8 cellular contexts compared by ENCODE assay signal in genomic region chr22:42960873-42961690, GRCh38. TPM values are rescaled to one million over a fixed set of nuclear protein-coding genes. Genes with fewer than 3 reads are reported as not detected.
A peak's percentile ranks its signal among the peaks of the same experiment; 100 is the strongest.
DNase-seq lines count a peak whose midpoint lies in the region; ATAC-seq, FAIRE-seq and TF ChIP-seq lines count a peak whose summit lies in the region.
"Not testable (repeated sequence)": the region's sequence is repeated elsewhere in the genome, so short reads cannot be mapped to it uniquely, and the experiment has no call there.

No MANE protein-coding gene starts in this region.

- H3K4me3 Mint-ChIP-seq in naive thymus-derived CD4-positive, alpha-beta T cell: peak overlapping the region in 5 of 10 donors; percentile 2 to 72 (median 12)

- not testable (repeated sequence) for H3K27me3 ChIP-seq in RWPE2 (ENCODE audit: insufficient read depth, poor library complexity, severe bottlenecking); ascending aorta; endothelial cell of umbilical vein (ENCODE audit: control insufficient read depth in 2 of 2, insufficient read depth in 2 of 2, low read length in 2 of 2); left lung; naive thymus-derived CD4-positive, alpha-beta T cell (ENCODE audit: control insufficient read depth in 2 of 2, insufficient read depth in 2 of 2, low read length in 2 of 2); sigmoid colon; upper lobe of right lung

- intact Hi-C loops in ascending aorta (cut with DNase I); left lung (cut with DNase I); upper lobe of right lung (cut with DNase I): not testable (repeated sequence)
- intact Hi-C loops in endothelial cell of umbilical vein (cut with micrococcal nuclease) (loop anchor here (2.0 kb wide), 1 partner anchor 42 kb away; no protein-coding TSS in a partner anchor), sigmoid colon (cut with DNase I) (loop anchor here (5.0 to 10.0 kb wide), 2 partner anchors 34 to 54 kb away; partner anchors contain the start of gene PACSIN2)
- intact Hi-C loops in naive thymus-derived CD4-positive, alpha-beta T cell (cut with micrococcal nuclease): loop anchor here in 1 of 2 donors (5.0 kb wide), 1 partner anchor 56 kb away; the partner anchor contains the start of gene PACSIN2

- H3K36me3 Mint-ChIP-seq in naive thymus-derived CD4-positive, alpha-beta T cell: peaks cover 0 to 19% (median 6%) of the 10 kb centered on the region in 5 donors

- BruUV-seq in endothelial cell of umbilical vein (replicated peaks; lab: Mats Ljungman, UMichigan): not testable (repeated sequence)

- peak overlapping the region in 8 of 9 donors; percentile 45 to 89 (median 64) for H3K27ac Mint-ChIP-seq in naive thymus-derived CD4-positive, alpha-beta T cell

- H3K9me3 ChIP-seq in RWPE2 (ENCODE audit: severe bottlenecking); ascending aorta; endothelial cell of umbilical vein (replicated peaks; ENCODE audit: control insufficient read depth, insufficient read depth, low read length); left lung; naive thymus-derived CD4-positive, alpha-beta T cell (ENCODE audit: control insufficient read depth in 2 of 3, low read length in 3 of 3); sigmoid colon; upper lobe of right lung: not testable (repeated sequence)

- H3K27ac ChIP-seq in RWPE2 (ENCODE audit: poor library complexity, severe bottlenecking) (peak overlapping the region; percentile 70), ascending aorta (peak overlapping the region; percentile 35 to 57), endothelial cell of umbilical vein (ENCODE audit: insufficient read depth, low read depth, low read length) (peak overlapping the region; percentile 87), left lung (peak overlapping the region; percentile 75 to 79), sigmoid colon (peak overlapping the region; percentile 53 to 76 (median 73)), upper lobe of right lung (peak overlapping the region; percentile 76)
- H3K27ac ChIP-seq in naive thymus-derived CD4-positive, alpha-beta T cell (ENCODE audit: low read depth, low read length): not testable (repeated sequence)

- not testable (repeated sequence) for H2AFZ ChIP-seq in endothelial cell of umbilical vein (ENCODE audit: low read depth, low read length)

- WGBS in sigmoid colon, 2 donors: 80 to 90% methylated on average over 9 of the region's 9 CpGs

- peak; percentile 33 for FAIRE-seq in GM12892 (lab: Jason Lieb, UNC)
- not testable (repeated sequence) for FAIRE-seq in endothelial cell of umbilical vein (lab: Jason Lieb, UNC)

- TF ChIP-seq EP300 in sigmoid colon (IDR thresholded peaks at IDR 0.05): not testable (repeated sequence)

- peaks cover 31% of the 10 kb centered on the region for H3K79me2 ChIP-seq in endothelial cell of umbilical vein (ENCODE audit: control insufficient read depth, insufficient read depth, low read length)

- peaks cover 16% of the 10 kb centered on the region for H3K36me3 ChIP-seq in RWPE2 (ENCODE audit: low read depth)
- H3K36me3 ChIP-seq in ascending aorta: peaks cover 0 to 17% of the 10 kb centered on the region in 2 donors
- not testable (repeated sequence) for H3K36me3 ChIP-seq in endothelial cell of umbilical vein (ENCODE audit: control insufficient read depth in 2 of 2, extremely low read depth in 1 of 2, insufficient read depth in 2 of 2, low read length in 2 of 2); left lung; naive thymus-derived CD4-positive, alpha-beta T cell (ENCODE audit: control insufficient read depth in 2 of 3, insufficient read depth in 3 of 3, low read length in 3 of 3); sigmoid colon; upper lobe of right lung

- POLR2A ChIA-PET in endothelial cell of umbilical vein (lab: Charles Lee): interaction anchor here (0.7 kb wide), 1 partner anchor 23 kb away, joined by 4 read pairs; no protein-coding TSS in a partner anchor
- POLR2A ChIA-PET in naive thymus-derived CD4-positive, alpha-beta T cell (lab: Charles Lee): not testable (repeated sequence)

- dilution Hi-C loops in endothelial cell of umbilical vein (cut with MboI; ENCODE audit: extremely low pct_ligation_motif_present, low sequenced_read_pairs): not testable (repeated sequence)

- H3K4me1 Mint-ChIP-seq in naive thymus-derived CD4-positive, alpha-beta T cell: peaks cover 43 to 85% (median 77%) of the 10 kb centered on the region in 7 donors

- not testable (repeated sequence) for ATAC-seq in RWPE2 (ENCODE audit: low read depth); naive thymus-derived CD4-positive, alpha-beta T cell
- ATAC-seq in left lung (peak; percentile 19), upper lobe of right lung (peak; percentile 33)

- H3K9ac ChIP-seq in endothelial cell of umbilical vein (replicated peaks; ENCODE audit: extremely low read depth, insufficient read depth, low read length): peak overlapping the region; percentile 78

- CTCF ChIA-PET in endothelial cell of umbilical vein (lab: Charles Lee): interaction anchor here (1.1 to 2.0 kb wide), 4 partner anchors 17 to 191 kb away, joined by 3 to 10 read pairs (median 7); no protein-coding TSS in a partner anchor
- CTCF ChIA-PET in naive thymus-derived CD4-positive, alpha-beta T cell (lab: Charles Lee): not testable (repeated sequence)

- DNase-seq in GM12892 (ENCODE audit: insufficient read length); RWPE2 (ENCODE audit: low spot score); ascending aorta (ENCODE audit: low spot score in 2 of 2); left lung; naive thymus-derived CD4-positive, alpha-beta T cell; sigmoid colon; upper lobe of right lung: not testable (repeated sequence)
- DNase-seq in endothelial cell of umbilical vein (ENCODE audit: low read depth, low spot score): peak; percentile 37

- H3K27me3 Mint-ChIP-seq in naive thymus-derived CD4-positive, alpha-beta T cell: not testable (repeated sequence)

- TF ChIP-seq CTCF in RWPE2 (IDR thresholded peaks at IDR 0.05; ENCODE audit: poor library complexity, severe bottlenecking); ascending aorta (IDR thresholded peaks at IDR 0.05); endothelial cell of umbilical vein (IDR thresholded peaks at IDR 0.05; ENCODE audit: extremely low read depth in 1 of 2, insufficient read depth in 1 of 2, low read depth in 1 of 2, low read length in 2 of 2); left lung (IDR thresholded peaks at IDR 0.05); sigmoid colon (IDR thresholded peaks at IDR 0.05); upper lobe of right lung (IDR thresholded peaks at IDR 0.05): not testable (repeated sequence)

- TF ChIP-seq POLR2A in GM12892 (IDR thresholded peaks at IDR 0.05; ENCODE audit: low read depth, low read length); endothelial cell of umbilical vein (IDR thresholded peaks at IDR 0.05; ENCODE audit: low read depth, low read length); sigmoid colon (IDR thresholded peaks at IDR 0.05): not testable (repeated sequence)

- H3K4me1 ChIP-seq in RWPE2 (ENCODE audit: insufficient read depth, poor library complexity, severe bottlenecking) (peaks cover 55% of the 10 kb centered on the region), ascending aorta (peaks cover 9 to 49% of the 10 kb centered on the region in 2 donors), endothelial cell of umbilical vein (ENCODE audit: control insufficient read depth, extremely low read depth, insufficient read depth, low read length) (peaks cover 35% of the 10 kb centered on the region), left lung (peaks cover 22 to 89% of the 10 kb centered on the region in 2 donors), sigmoid colon (peaks cover 0 to 86% (median 72%) of the 10 kb centered on the region in 4 donors), upper lobe of right lung (peaks cover 64% of the 10 kb centered on the region)
- peaks cover 0 to 23% of the 10 kb centered on the region in 2 donors for H3K4me1 ChIP-seq in naive thymus-derived CD4-positive, alpha-beta T cell (ENCODE audit: control insufficient read depth in 2 of 2, insufficient read depth in 2 of 2, low read length in 2 of 2)

- H3K9me3 Mint-ChIP-seq in naive thymus-derived CD4-positive, alpha-beta T cell: not testable (repeated sequence)

- not testable (repeated sequence) for H3K4me3 ChIP-seq in RWPE2 (ENCODE audit: severe bottlenecking); ascending aorta; endothelial cell of umbilical vein (replicated peaks in 1 of 3; ENCODE audit: insufficient read depth in 1 of 3, low read depth in 1 of 3, low read length in 3 of 3); left lung; naive thymus-derived CD4-positive, alpha-beta T cell (ENCODE audit: low read length); sigmoid colon; upper lobe of right lung

- peak overlapping the region; percentile 80 for H3K4me2 ChIP-seq in endothelial cell of umbilical vein (ENCODE audit: insufficient read depth, low read length)

- H3K9me1 ChIP-seq in endothelial cell of umbilical vein (replicated peaks; ENCODE audit: control insufficient read depth, extremely low read depth, insufficient read depth, low read length): not testable (repeated sequence)

- not testable (repeated sequence) for H4K20me1 ChIP-seq in endothelial cell of umbilical vein (replicated peaks; ENCODE audit: control insufficient read depth, extremely low read depth, insufficient read depth, low read length)

RNA-seq across cellular contexts. Expression of gene PACSIN2, which starts 53.9 kb away (rescaled TPM):
- polyA plus RNA-seq in GM12892 (2012; ENCODE audit: missing spikeins): 32.2 TPM
- total RNA-seq in ascending aorta (95.5 TPM), endothelial cell of umbilical vein (63.9 and 64.5 TPM in 2 replicates), left lung (100 to 1,000 TPM; 119 to 149 TPM), sigmoid colon (10 to 100 TPM; 44.2 to 52.3 (median 48.3) TPM), upper lobe of right lung (128 TPM)
- polyA plus RNA-seq in endothelial cell of umbilical vein (37.7 and 46.2 TPM in 2 replicates), sigmoid colon (100 to 1,000 TPM in 1 of 3 donors, 10 to 100 TPM in 2; 75.1 to 126 (median 91.4) TPM)
- polyA plus RNA-seq in endothelial cell of umbilical vein (2011; cell fraction: cytosol; rRNA removed): 51.2 and 52.3 TPM in 2 replicates
- polyA plus RNA-seq in endothelial cell of umbilical vein (2011; cell fraction: nucleus; rRNA removed): 43.0 and 55.9 TPM in 2 replicates
- 35.2 and 38.2 TPM in 2 replicates for polyA plus RNA-seq in endothelial cell of umbilical vein (2012)
- 32.5 and 34.4 TPM in 2 replicates for polyA minus RNA-seq in endothelial cell of umbilical vein
- polyA minus RNA-seq in endothelial cell of umbilical vein (2011; cell fraction: cytosol; rRNA and poly(A)+ RNA removed): 12.3 TPM
- polyA minus RNA-seq in endothelial cell of umbilical vein (2011; cell fraction: nucleus; rRNA and poly(A)+ RNA removed): 20.3 and 24.5 TPM in 2 replicates
- total RNA-seq in naive thymus-derived CD4-positive, alpha-beta T cell: 10 to 100 TPM; 27.6 to 62.5 (median 38.1) TPM
- 10 to 100 TPM; 26.6 to 36.3 TPM for polyA plus RNA-seq in naive thymus-derived CD4-positive, alpha-beta T cell
